Comparison of ENCODE assay signal across 18 cellular contexts in the genomic region with DNA sequence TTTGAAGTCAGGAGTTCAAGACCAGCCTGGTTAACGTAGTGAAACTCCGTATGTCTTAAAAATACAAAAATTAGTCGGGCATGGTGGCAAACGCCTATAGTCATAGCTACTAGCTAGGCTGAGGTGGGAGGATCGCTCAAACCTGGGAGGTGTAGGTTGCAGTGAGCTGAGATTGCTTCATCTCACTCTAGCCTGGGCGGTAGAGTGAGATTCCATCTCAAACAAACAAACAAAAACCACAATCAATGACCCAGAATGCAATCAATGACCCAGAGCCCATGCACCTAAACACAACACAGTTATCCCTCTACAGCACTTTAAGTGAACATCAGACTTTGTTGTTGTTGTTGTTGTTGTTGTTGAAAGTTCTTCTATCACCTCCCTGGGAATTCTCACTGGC.
"Had no signal": no experiment of that assay in that cellular context is flagged by ENCODE, and none has a peak within 500 bp of the region (broad histone marks: within the 10 kb centered on the region; RNA-seq: fewer than 3 reads in every experiment).

No MANE protein-coding gene starts in this region.

- H3K4me3 ChIP-seq: cardiac muscle cell, lung, thyroid gland had no signal

- H3K27me3 ChIP-seq: cardiac muscle cell, foreskin keratinocyte, neutrophil, thyroid gland had no signal

- ATAC-seq: foreskin keratinocyte; left cardiac atrium; natural killer cell treated with Interleukin-12 subunit alpha and Interleukin-12 subunit beta and Interleukin-15 and Interleukin-18, amount 100 ng/mL, for 72 hours; stimulated activated naive B cell treated with anti-CD40 and anti-IgM and Interleukin-4, amounts not matched to agents 10 μg/mL and 1 μg/mL and 100 μg/mL, for 72 hours had no signal

- DNase-seq: activated CD4-positive, alpha-beta T cell treated with anti-CD3 and anti-CD28 coated beads, Interleukin-2, amount 50 U/mL, for 4 hours; activated CD4-positive, CD25-positive, alpha-beta regulatory T cell treated with anti-CD3 and anti-CD28 coated beads, Interleukin-2, amount 50 U/mL, for 72 hours; activated T-cell treated with anti-CD3 and anti-CD28 coated beads for 4 hours; dermis blood vessel endothelial cell; effector memory CD4-positive, alpha-beta T cell; foreskin keratinocyte; glutamatergic neuron; hippocampal formation; left cardiac atrium; retina; stimulated activated naive B cell treated with anti-CD40 and anti-IgM and Interleukin-4, amounts not matched to agents 10 μg/mL and 1 μg/mL and 100 μg/mL, for 72 hours; thyroid gland had no signal

- H3K9me3 ChIP-seq: neutrophil, thyroid gland had no signal

- H3K27ac ChIP-seq: cardiac muscle cell, epithelial cell of prostate, foreskin keratinocyte, neutrophil, thyroid gland, VCaP had no signal

- H3K36me3 ChIP-seq: cardiac muscle cell, neutrophil, thyroid gland had no signal

- H3K4me1 ChIP-seq: foreskin keratinocyte, thyroid gland had no signal
